28 cellular contexts compared by ENCODE assay signal in genomic region chr4:129481107-129481506, GRCh38.
"Had no signal": no experiment of that assay in that cellular context is flagged by ENCODE, and none has a peak within 500 bp of the region (broad histone marks: within the 10 kb centered on the region; RNA-seq: fewer than 3 reads in every experiment).

No MANE protein-coding gene starts in this region.

- H3K9me3 ChIP-seq: colonic mucosa, esophagus muscularis mucosa, esophagus squamous epithelium, gastrocnemius medialis, gastroesophageal sphincter, heart left ventricle had no signal

- H3K27me3 ChIP-seq: colonic mucosa, esophagus muscularis mucosa, esophagus squamous epithelium, foreskin keratinocyte, gastrocnemius medialis, gastroesophageal sphincter, heart left ventricle, heart right ventricle had no signal

- H3K4me3 ChIP-seq: colonic mucosa, coronary artery, dorsolateral prefrontal cortex, esophagus muscularis mucosa, esophagus squamous epithelium, gastrocnemius medialis, gastroesophageal sphincter, heart left ventricle, heart right ventricle had no signal

- H3K36me3 ChIP-seq: colonic mucosa, esophagus muscularis mucosa, esophagus squamous epithelium, gastrocnemius medialis, gastroesophageal sphincter, heart left ventricle, heart right ventricle had no signal

- ATAC-seq: effector memory CD8-positive, alpha-beta T cell; esophagus mucosa; foreskin keratinocyte; gastrocnemius medialis; gastroesophageal sphincter; heart left ventricle; heart right ventricle had no signal

- H3K27ac ChIP-seq: colonic mucosa, coronary artery, dorsolateral prefrontal cortex, epithelial cell of prostate, esophagus muscularis mucosa, esophagus squamous epithelium, foreskin keratinocyte, gastrocnemius medialis, gastroesophageal sphincter, heart left ventricle, heart right ventricle had no signal

- FAIRE-seq: colon, endometrium, endothelial cell of umbilical vein, frontal cortex had no signal

- DNase-seq: colonic mucosa; cortex of kidney; dermis blood vessel endothelial cell; dorsolateral prefrontal cortex; effector CD4-positive, alpha-beta T cell; effector CD8-positive, alpha-beta T cell; effector memory CD4-positive, alpha-beta T cell; effector memory CD8-positive, alpha-beta T cell; endodermal cell; erythroblast; esophagus squamous epithelium; foreskin fibroblast; foreskin keratinocyte; foreskin melanocyte; gastrocnemius medialis; glutamatergic neuron; head of caudate nucleus; heart left ventricle; heart right ventricle had no signal

- H3K4me1 ChIP-seq: colonic mucosa, esophagus muscularis mucosa, esophagus squamous epithelium, foreskin keratinocyte, gastrocnemius medialis, gastroesophageal sphincter, heart left ventricle, heart right ventricle had no signal
